ENCODE assay signal across 8 cellular contexts in genomic region chr11:90239958-90240636, GRCh38. TPM values are rescaled to one million over a fixed set of nuclear protein-coding genes. Genes with fewer than 3 reads are reported as not detected.
DNase-seq lines count a peak whose midpoint lies in the region; ATAC-seq and TF ChIP-seq lines count a peak whose summit lies in the region.
"Not testable (repeated sequence)": the region's sequence is repeated elsewhere in the genome, so short reads cannot be mapped to it uniquely, and the experiment has no call there.

No MANE protein-coding gene starts in this region.

- H3K4me3 ChIP-seq in choroid plexus epithelial cell (ENCODE audit: low read depth, low read length): not testable (repeated sequence)
- peak overlapping the region; percentile 22 for H3K4me3 ChIP-seq in neural progenitor cell

- H3K36me3 Mint-ChIP-seq in activated T-helper 17 cell treated with anti-CD3 and anti-CD28 coated beads, Interleukin-2, amount 50 U/mL, for 72 hours (ENCODE audit: low read depth); neural progenitor cell: not testable (repeated sequence)

- H3K9me3 ChIP-seq in neural progenitor cell (ENCODE audit: low read depth): not testable (repeated sequence)

- H2AFZ ChIP-seq in neural progenitor cell (replicated peaks): peak overlapping the region; percentile 80

- not testable (repeated sequence) for TF ChIP-seq CTCF in choroid plexus epithelial cell (conservative IDR thresholded peaks at IDR 0.05; ENCODE audit: low read depth, low read length); neural progenitor cell (IDR thresholded peaks at IDR 0.05)

- H3K4me1 ChIP-seq in neural progenitor cell: peaks cover 28% of the 10 kb centered on the region

- H4K20me1 ChIP-seq in neural progenitor cell (ENCODE audit: low read depth): not testable (repeated sequence)

- H3F3A ChIP-seq in neural progenitor cell (ENCODE audit: low read depth): not testable (repeated sequence)

- DNase-seq in DMS53 (lab: John Stamatoyannopoulos, UW): peak; percentile 63
- peak; percentile 40 for DNase-seq in NCI-H1417 treated with DMSO at 0.1 percent for 48 hours (lab: John Stamatoyannopoulos, UW)
- peak; percentile 49 to 56 for DNase-seq in SHP77 (lab: John Stamatoyannopoulos, UW)
- peak; percentile 14 for DNase-seq in activated CD4-positive, alpha-beta T cell treated with anti-CD3 and anti-CD28 coated beads, Interleukin-2, amount 50 U/mL, for 1 hour
- DNase-seq in choroid plexus epithelial cell (ENCODE audit: low read depth): peak; percentile 22
- not testable (repeated sequence) for DNase-seq in neural progenitor cell (ENCODE audit: low spot score)
- DNase-seq in stimulated activated CD4-positive, alpha-beta T cell treated with anti-CD3 and anti-CD28 coated beads, Interleukin-4, amount 100 ng/mL, for 4 hours: peak; percentile 37 to 61

- H3K27ac Mint-ChIP-seq in activated T-helper 17 cell treated with anti-CD3 and anti-CD28 coated beads, Interleukin-2, amount 50 U/mL, for 72 hours: peak overlapping the region; percentile 58
- peak overlapping the region; percentile 90 for H3K27ac Mint-ChIP-seq in neural progenitor cell

- H3K79me2 ChIP-seq in neural progenitor cell (ENCODE audit: low read depth): not testable (repeated sequence)

- ATAC-seq in activated T-helper 17 cell treated with anti-CD3 and anti-CD28 coated beads, Interleukin-2, amount 50 U/mL, for 72 hours (replicated peaks): peak; percentile 77

- not testable (repeated sequence) for H3K9ac ChIP-seq in neural progenitor cell

- H3K9me3 Mint-ChIP-seq in activated T-helper 17 cell treated with anti-CD3 and anti-CD28 coated beads, Interleukin-2, amount 50 U/mL, for 72 hours; neural progenitor cell: not testable (repeated sequence)

- H3K4me1 Mint-ChIP-seq in activated T-helper 17 cell treated with anti-CD3 and anti-CD28 coated beads, Interleukin-2, amount 50 U/mL, for 72 hours: not testable (repeated sequence)
- peaks cover 16% of the 10 kb centered on the region for H3K4me1 Mint-ChIP-seq in neural progenitor cell

- not testable (repeated sequence) for H3K27me3 ChIP-seq in neural progenitor cell

- not testable (repeated sequence) for H3K27ac ChIP-seq in neural progenitor cell

- H3K27me3 Mint-ChIP-seq in activated T-helper 17 cell treated with anti-CD3 and anti-CD28 coated beads, Interleukin-2, amount 50 U/mL, for 72 hours; neural progenitor cell (ENCODE audit: insufficient read depth, low read depth): not testable (repeated sequence)

- H3K36me3 ChIP-seq in neural progenitor cell: not testable (repeated sequence)

- H3K4me2 ChIP-seq in neural progenitor cell: peak overlapping the region; percentile 62

- peak overlapping the region; percentile 65 for H3K4me3 Mint-ChIP-seq in activated T-helper 17 cell treated with anti-CD3 and anti-CD28 coated beads, Interleukin-2, amount 50 U/mL, for 72 hours
- H3K4me3 Mint-ChIP-seq in neural progenitor cell: not testable (repeated sequence)

RNA-seq across cellular contexts. Expression of gene CHORDC1, which starts 17.2 kb away (rescaled TPM):
- total RNA-seq in activated T-helper 17 cell treated with anti-CD3 and anti-CD28 coated beads, Interleukin-2, amount 50 U/mL, for 72 hours: 100 to 1,000 TPM in 1 of 2 donors, 10 to 100 TPM in 1; 42.9 to 110 TPM
- total RNA-seq in neural progenitor cell (ENCODE audit: low replicate concordance): 75.0 and 120 TPM in 2 replicates
